Comparison of ENCODE assay signal across 17 cellular contexts in genomic region chr10:28586176-28586575, GRCh38. TPM values are rescaled to one million over a fixed set of nuclear protein-coding genes. Genes with fewer than 3 reads are reported as not detected.
DNase-seq lines count a peak whose midpoint lies in the region; ATAC-seq and TF ChIP-seq lines count a peak whose summit lies in the region.
"Had no signal": no experiment of that assay in that cellular context is flagged by ENCODE, and none has a peak within 500 bp of the region (broad histone marks: within the 10 kb centered on the region; RNA-seq: fewer than 3 reads in every experiment).

No MANE protein-coding gene starts in this region.

- H3K27me3 ChIP-seq in cardiac muscle cell = no peaks in the 10 kb centered on the region
- H3K27me3 ChIP-seq in psoas muscle (ENCODE audit: insufficient read depth in 3 of 3, low read length in 2 of 3) = no peaks in the 10 kb centered on the region
- H3K27me3 ChIP-seq: BLaER1 treated with 17β-estradiol and CSF1 and Interleukin-3, amounts not matched to agents 10 nM and 100 nM had no signal

- peaks cover 43% of the 10 kb centered on the region for H3K36me3 ChIP-seq in cardiac muscle cell
- H3K36me3 ChIP-seq in psoas muscle (ENCODE audit: insufficient read depth in 1 of 2, low read depth in 1 of 2) = peaks cover 4 to 44% of the 10 kb centered on the region in 2 donors

- peaks cover 20% of the 10 kb centered on the region for H3K4me1 ChIP-seq in cardiac muscle cell (ENCODE audit: low read depth)
- peaks cover 38% of the 10 kb centered on the region for H3K4me1 ChIP-seq in psoas muscle

- no peak for DNase-seq in cardiac muscle cell (ENCODE audit: low read depth in 1 of 2, low spot score in 1 of 2)
- no peak for DNase-seq in Right ventricle myocardium inferior (ENCODE audit: missing footprints)
- DNase-seq in fibroblast of villous mesenchyme (ENCODE audit: low read depth) = peak; percentile 65
- DNase-seq in retinal pigment epithelial cell (ENCODE audit: low read depth) = peak; percentile 54
- DNase-seq in psoas muscle = no peak
- DNase-seq in NCI-H82 (lab: John Stamatoyannopoulos, UW) = no peak
- DNase-seq: AML-193; Caco-2; Calu3; CD4-positive, alpha-beta T cell; CD8-positive, alpha-beta T cell; DMS79 treated with DMSO at 0.1 percent for 48 hours; GF-D8 had no signal

- H3K9me3 ChIP-seq in cardiac muscle cell (ENCODE audit: low read depth) (no peaks in the 10 kb centered on the region), psoas muscle (no peaks in the 10 kb centered on the region)
- H3K9me3 ChIP-seq: A549; BLaER1 treated with 17β-estradiol and CSF1 and Interleukin-3, amounts not matched to agents 10 nM and 100 nM; Caco-2 had no signal

- ATAC-seq in Right ventricle myocardium inferior = no peak
- ATAC-seq in psoas muscle = no peak
- ATAC-seq: A549; CD8-positive, alpha-beta T cell had no signal

- peak overlapping the region; percentile 71 for H3K27ac ChIP-seq in cardiac muscle cell
- H3K27ac ChIP-seq in psoas muscle = no peak overlapping the region
- H3K27ac ChIP-seq: 22Rv1, A549, C4-2B had no signal

- intact Hi-C loops in Right ventricle myocardium inferior (cut with DNase I) = loop anchor here (5.0 kb wide), 1 partner anchor 154 kb away; no protein-coding TSS in a partner anchor
- intact Hi-C loops in psoas muscle (cut with DNase I) = loop anchor here in 1 of 2 donors (5.0 kb wide), 1 partner anchor 54 kb away; the partner anchor contains the start of gene WAC

- WGBS in psoas muscle, 3 donors = 93 to 98% (median 96%) methylated on average over 4 of the region's 4 CpGs

- H3K4me3 ChIP-seq in cardiac muscle cell (no peak overlapping the region), fibroblast of villous mesenchyme (ENCODE audit: low read depth, low read length) (no peak overlapping the region), retinal pigment epithelial cell (ENCODE audit: low read length) (no peak overlapping the region), psoas muscle (no peak overlapping the region)
- H3K4me3 ChIP-seq: A549; BLaER1 treated with 17β-estradiol and CSF1 and Interleukin-3, amounts not matched to agents 10 nM and 100 nM had no signal

- TF ChIP-seq CTCF in cardiac muscle cell (IDR thresholded peaks at IDR 0.05; ENCODE audit: low read depth, low read length) (no peak), fibroblast of villous mesenchyme (IDR thresholded peaks at IDR 0.05; ENCODE audit: insufficient read depth, low read depth, low read length) (no peak), retinal pigment epithelial cell (conservative IDR thresholded peaks at IDR 0.05; ENCODE audit: low read depth, low read length) (no peak), psoas muscle (IDR thresholded peaks at IDR 0.05) (no peak)

RNA-seq across cellular contexts. Expression of gene WAC, which starts 53.3 kb away (rescaled TPM):
- total RNA-seq in cardiac muscle cell (113 and 141 TPM in 2 replicates), Right ventricle myocardium inferior (100 TPM), fibroblast of villous mesenchyme (65.4 and 92.8 TPM in 2 replicates), psoas muscle (10 to 100 TPM; 61.9 to 75.1 (median 65.2) TPM)
- polyA plus RNA-seq in cardiac muscle cell (72.2 and 109 TPM in 2 replicates), psoas muscle (10 to 100 TPM; 33.9 to 79.9 (median 37.4) TPM)

Comparison
In these comparisons a context has a peak if more than half of its experiments do, and no peak if none do; other contexts are left out.
1. DNase-seq: peak in fibroblast of villous mesenchyme (single experiment) and retinal pigment epithelial cell (single experiment); none in cardiac muscle cell (0 of 2), Right ventricle myocardium inferior (single experiment), psoas muscle (0 of 2) and NCI-H82 (single experiment).